In genomic region chr5:5983261-5983660, GRCh38 we compare ENCODE assay signal across 22 cellular contexts.
"Had no signal": no experiment of that assay in that cellular context is flagged by ENCODE, and none has a peak within 500 bp of the region (broad histone marks: within the 10 kb centered on the region; RNA-seq: fewer than 3 reads in every experiment).

No MANE protein-coding gene starts in this region.

- DNase-seq: activated CD4-positive, alpha-beta T cell treated with anti-CD3 and anti-CD28 coated beads, Interleukin-2, amount 10 ng/mL, durations not matched to agents 7 days and 5 days; activated CD4-positive, CD25-positive, alpha-beta regulatory T cell treated with anti-CD3 and anti-CD28 coated beads, Interleukin-2, amount 50 U/mL, for 72 hours; activated CD8-positive, alpha-beta memory T cell treated with anti-CD3 and anti-CD28 coated beads, Interleukin-2, amount 10 ng/mL, durations not matched to agents 7 days and 5 days; activated CD8-positive, alpha-beta T cell treated with anti-CD3 and anti-CD28 coated beads for 36 hours; activated gamma-delta T cell treated with Interleukin-2 at 50 U/mL for 16 hours; activated T-cell treated with anti-CD3 and anti-CD28 coated beads, Interleukin-2, amount 50 U/mL, for 1 hour; anterior cingulate cortex; body of pancreas; cortex of kidney; foreskin fibroblast; immature natural killer cell; left ventricle myocardium inferior; mammary epithelial cell; naive thymus-derived CD8-positive, alpha-beta T cell; sigmoid colon; stimulated activated CD4-positive, alpha-beta T cell treated with anti-CD3 and anti-CD28 coated beads, Interleukin-15, amount 100 ng/mL, for 24 hours; trophoblast cell had no signal

- H3K4me1 ChIP-seq: body of pancreas, left ventricle myocardium inferior, neural progenitor cell, sigmoid colon had no signal

- H3K4me3 ChIP-seq: body of pancreas, cardiac muscle cell, left ventricle myocardium inferior, neural progenitor cell, sigmoid colon, smooth muscle cell had no signal

- ATAC-seq: activated CD8-positive, alpha-beta memory T cell treated with anti-CD3 and anti-CD28 coated beads, Interleukin-2, amount 10 ng/mL, durations not matched to agents 7 days and 5 days; activated CD8-positive, alpha-beta T cell treated with anti-CD3 and anti-CD28 coated beads for 36 hours; body of pancreas; naive thymus-derived CD8-positive, alpha-beta T cell; stimulated activated memory B cell treated with anti-CD40 and anti-IgM and Interleukin-4, amounts not matched to agents 10 μg/mL and 1 μg/mL and 100 μg/mL, for 72 hours had no signal

- H3K36me3 ChIP-seq: cardiac muscle cell, left ventricle myocardium inferior, neural progenitor cell, sigmoid colon had no signal

- H3K9me3 ChIP-seq: body of pancreas, left ventricle myocardium inferior, sigmoid colon had no signal

- H3K27me3 ChIP-seq: body of pancreas, cardiac muscle cell, neural progenitor cell, sigmoid colon had no signal

- H3K27ac ChIP-seq: body of pancreas, cardiac muscle cell, left ventricle myocardium inferior, neural progenitor cell, sigmoid colon, VCaP had no signal
